ENCODE assay signal across 8 cellular contexts in genomic region chr2:218607436-218608115, GRCh38. TPM values are rescaled to one million over a fixed set of nuclear protein-coding genes. Genes with fewer than 3 reads are reported as not detected.
A peak's percentile ranks its signal among the peaks of the same experiment; 100 is the strongest.
DNase-seq lines count a peak whose midpoint lies in the region; FAIRE-seq and TF ChIP-seq lines count a peak whose summit lies in the region.

TSS of gene PLCD4 (plus strand) at chr2:218607899. CDS start at chr2:218615740, 7,841 bp downstream.

- no peak within 1 kb of the TSS for H3K9ac ChIP-seq in HUES48 (ENCODE audit: low read depth, low read length)
- H3K9ac ChIP-seq in keratinocyte (ENCODE audit: control insufficient read depth, extremely low read depth, insufficient read depth, low read length): peak within 1 kb of the TSS; percentile 60

- no peak within 1 kb of the TSS for H3K4me3 ChIP-seq in HUES48 (ENCODE audit: low read depth, low read length)
- H3K4me3 ChIP-seq in brain microvascular endothelial cell (ENCODE audit: low read depth, low read length): peak within 1 kb of the TSS; percentile 24
- peak within 1 kb of the TSS; percentile 35 to 61 (median 50) for H3K4me3 ChIP-seq in keratinocyte (ENCODE audit: control insufficient read depth in 2 of 3, extremely low read depth in 1 of 3, insufficient read depth in 2 of 3, low read depth in 1 of 3, low read length in 3 of 3)
- no peak within 1 kb of the TSS for H3K4me3 ChIP-seq in prostate gland

- 7% methylated on average over 8 of the region's 8 CpGs for WGBS in prostate gland

- H3K4me2 ChIP-seq in keratinocyte (ENCODE audit: control insufficient read depth, extremely low read depth, insufficient read depth, low read depth, low read length): peak within 1 kb of the TSS; percentile 84

- H3K27me3 ChIP-seq in HUES48 (ENCODE audit: control insufficient read depth, insufficient read depth, low read length): no peaks in the 10 kb centered on the region
- no peaks in the 10 kb centered on the region for H3K27me3 ChIP-seq in brain microvascular endothelial cell (replicated peaks)
- no peaks in the 10 kb centered on the region for H3K27me3 ChIP-seq in keratinocyte (ENCODE audit: control insufficient read depth, extremely low read depth, insufficient read depth, low read length)
- no peaks in the 10 kb centered on the region for H3K27me3 ChIP-seq in prostate gland (replicated peaks; ENCODE audit: insufficient read depth)

- DNase-seq in brain microvascular endothelial cell (peak; percentile 67), keratinocyte (ENCODE audit: low read depth, low spot score) (peak; percentile 48), stromal cell of bone marrow (ENCODE audit: low read depth) (peak; percentile 92), NOMO-1 treated with DMSO at 0.1 percent for 48 hours (lab: John Stamatoyannopoulos, UW; ENCODE audit: unreplicated experiment) (no peak), NCI-H1048 (lab: John Stamatoyannopoulos, UW) (no peak), D721Med (ENCODE audit: insufficient read length, low spot score) (no peak), prostate gland (ENCODE audit: low spot score) (no peak)

- peak; percentile 96 for FAIRE-seq in keratinocyte (lab: Jason Lieb, UNC)
- no peak for FAIRE-seq in D721Med (lab: Jason Lieb, UNC)

- no peaks in the 10 kb centered on the region for H3K79me2 ChIP-seq in keratinocyte (ENCODE audit: control insufficient read depth, insufficient read depth, low read length)

- TF ChIP-seq CTCF in brain microvascular endothelial cell (IDR thresholded peaks at IDR 0.05; ENCODE audit: low read depth, low read length, missing control alignments) (peak; percentile 33), keratinocyte (optimal IDR thresholded peaks at IDR 0.05 in 1 of 3, IDR thresholded peaks at IDR 0.05 in 1 of 3, conservative IDR thresholded peaks at IDR 0.05 in 1 of 3; ENCODE audit: extremely low read depth in 1 of 3, insufficient read depth in 2 of 3, low read length in 3 of 3) (peak in 1 of 3 experiments; percentile 7), D721Med (IDR thresholded peaks at IDR 0.05; ENCODE audit: insufficient read depth, missing control alignments) (no peak), prostate gland (IDR thresholded peaks at IDR 0.05) (peak in 1 of 4 experiments; percentile 14)

- H3K9me3 ChIP-seq in HUES48 (ENCODE audit: control insufficient read depth, insufficient read depth, low read length) (no peaks in the 10 kb centered on the region), keratinocyte (ENCODE audit: control insufficient read depth, low read depth, low read length) (no peaks in the 10 kb centered on the region), prostate gland (no peaks in the 10 kb centered on the region)

- H3K36me3 ChIP-seq in HUES48 (ENCODE audit: control insufficient read depth, insufficient read depth, low read length): no peaks in the 10 kb centered on the region
- no peaks in the 10 kb centered on the region for H3K36me3 ChIP-seq in brain microvascular endothelial cell (replicated peaks)
- no peaks in the 10 kb centered on the region for H3K36me3 ChIP-seq in keratinocyte (ENCODE audit: control insufficient read depth in 2 of 2, extremely low read depth in 1 of 2, insufficient read depth in 2 of 2, low read length in 2 of 2)
- H3K36me3 ChIP-seq in prostate gland: no peaks in the 10 kb centered on the region

- H4K20me1 ChIP-seq in keratinocyte (ENCODE audit: control insufficient read depth, extremely low read depth, insufficient read depth, low read length): no peaks in the 10 kb centered on the region

- intact Hi-C loops in prostate gland (cut with DNase I): loop anchor here (5.0 kb wide), 1 partner anchor 35 kb away; no protein-coding TSS in a partner anchor

- H2AFZ ChIP-seq in keratinocyte (ENCODE audit: control insufficient read depth, low read length): peak within 1 kb of the TSS; percentile 79

- no peaks in the 10 kb centered on the region for H3K9me1 ChIP-seq in keratinocyte (ENCODE audit: control insufficient read depth, extremely low read depth, insufficient read depth, low read length)

- dilution Hi-C loops in keratinocyte (cut with MboI; ENCODE audit: extremely low pct_ligation_motif_present, low sequenced_read_pairs): no loop called here

- H3K27ac ChIP-seq in HUES48 (ENCODE audit: low read depth, low read length) (peak within 1 kb of the TSS; percentile 13), brain microvascular endothelial cell (no peak within 1 kb of the TSS), keratinocyte (ENCODE audit: control insufficient read depth, insufficient read depth, low read length) (peak within 1 kb of the TSS; percentile 70), prostate gland (peak within 1 kb of the TSS in 1 of 2 donors; percentile 10)

- in situ Hi-C loops in brain microvascular endothelial cell (cut with HindIII; ENCODE audit: low pct_ligation_motif_present, low sequenced_read_pairs): no loop called here

- no peak for TF ChIP-seq POLR2A in prostate gland (IDR thresholded peaks at IDR 0.05)

- H3K4me1 ChIP-seq in HUES48 (ENCODE audit: control insufficient read depth, insufficient read depth, low read length) (peaks cover 10% of the 10 kb centered on the region), keratinocyte (ENCODE audit: control insufficient read depth, extremely low read depth, insufficient read depth, low read length) (peaks cover 28% of the 10 kb centered on the region), prostate gland (replicated peaks) (no peaks in the 10 kb centered on the region)

RNA-seq across cellular contexts. Expression of gene PLCD4, which starts in this region (rescaled TPM):
- polyA plus RNA-seq in keratinocyte: 10.2 to 15.3 TPM (median 13.2 TPM) in 3 replicates
- polyA plus RNA-seq in keratinocyte (2011; ENCODE audit: low read depth): 1.5 TPM
- polyA plus RNA-seq in keratinocyte (2011; cell fraction: cytosol; rRNA removed): 4.9 TPM in 2 replicates
- 25.5 and 31.4 TPM in 2 replicates for polyA plus RNA-seq in keratinocyte (2011; cell fraction: nucleus; rRNA removed)
- 2.5 and 10.4 TPM in 2 replicates for polyA plus RNA-seq in keratinocyte (2012; ENCODE audit: low replicate concordance)
- polyA minus RNA-seq in keratinocyte: 11.0 to 18.0 TPM (median 16.2 TPM) in 3 replicates
- polyA minus RNA-seq in keratinocyte (2011; cell fraction: cytosol; rRNA and poly(A)+ RNA removed): 3.6 TPM
- 4.6 and 14.4 TPM in 2 replicates for polyA minus RNA-seq in keratinocyte (2011; cell fraction: nucleus; rRNA and poly(A)+ RNA removed)
- 1 to 10 TPM; 1.1 to 2.7 TPM for total RNA-seq in prostate gland

Comparison
In these comparisons a context has a peak if more than half of its experiments do, and no peak if none do; other contexts are left out.
1. H3K4me3 ChIP-seq: peak in brain microvascular endothelial cell (single experiment) and keratinocyte (3 of 3); none in HUES48 (single experiment) and prostate gland (0 of 2).
2. DNase-seq: peak in brain microvascular endothelial cell (single experiment), keratinocyte (single experiment) and stromal cell of bone marrow (single experiment); none in NOMO-1 treated with DMSO at 0.1 percent for 48 hours (single experiment), NCI-H1048 (single experiment), D721Med (single experiment) and prostate gland (single experiment).